Comparison of ENCODE assay signal across 25 cellular contexts in genomic region chr9:19473605-19474004, GRCh38.
"Had no signal": no experiment of that assay in that cellular context is flagged by ENCODE, and none has a peak within 500 bp of the region (broad histone marks: within the 10 kb centered on the region; RNA-seq: fewer than 3 reads in every experiment).

No MANE protein-coding gene starts in this region.

- H3K36me3 Mint-ChIP-seq: activated naive CD4-positive, alpha-beta T cell treated with anti-CD3 and anti-CD28 coated beads, Interleukin-2, amount 50 U/mL, for 24 hours; mesothelial cell of epicardium; WTC11 had no signal

- ATAC-seq: activated CD8-positive, alpha-beta T cell treated with anti-CD3 and anti-CD28 coated beads for 36 hours; gastroesophageal sphincter; heart right ventricle; left cardiac atrium; right cardiac atrium; WTC11 had no signal

- H3K27ac Mint-ChIP-seq: activated CD8-positive, alpha-beta T cell treated with anti-CD3 and anti-CD28 coated beads for 36 hours; activated naive CD4-positive, alpha-beta T cell treated with anti-CD3 and anti-CD28 coated beads, Interleukin-2, amount 50 U/mL, for 24 hours; mesothelial cell of epicardium; nephron progenitor cell; progenitor cell of endocrine pancreas; WTC11 had no signal

- H3K9me3 ChIP-seq: adrenal gland, colonic mucosa, gastroesophageal sphincter, heart right ventricle had no signal

- H3K4me3 Mint-ChIP-seq: activated CD8-positive, alpha-beta T cell treated with anti-CD3 and anti-CD28 coated beads for 36 hours; activated naive CD4-positive, alpha-beta T cell treated with anti-CD3 and anti-CD28 coated beads, Interleukin-2, amount 50 U/mL, for 24 hours; mesothelial cell of epicardium; nephron progenitor cell; WTC11 had no signal

- DNase-seq: activated CD4-positive, alpha-beta T cell treated with anti-CD3 and anti-CD28 coated beads for 4 hours; activated CD8-positive, alpha-beta memory T cell treated with anti-CD3 and anti-CD28 coated beads, Interleukin-2, amount 50 U/mL, for 4 hours; activated CD8-positive, alpha-beta T cell treated with anti-CD3 and anti-CD28 coated beads for 36 hours; activated effector memory CD4-positive, alpha-beta T cell treated with anti-CD3 and anti-CD28 coated beads, Interleukin-2, amount 50 U/mL, for 16 hours; activated T-cell treated with anti-CD3 and anti-CD28 coated beads, Interleukin-2, amount 50 U/mL, for 48 hours; adrenal gland; colonic mucosa; effector CD4-positive, alpha-beta T cell; heart right ventricle; left cardiac atrium; nephron progenitor cell; occipital lobe; right cardiac atrium; small intestine; stimulated activated CD4-positive, alpha-beta T cell treated with anti-CD3 and anti-CD28 coated beads, Interleukin-4, amount 100 ng/mL, for 4 hours; stimulated activated CD8-positive, alpha-beta memory T cell treated with anti-CD3 and anti-CD28 coated beads, Interleukin-4, amount 100 ng/mL, for 48 hours; stimulated activated naive CD4-positive, alpha-beta T cell treated with Interleukin-2 at 50 U/mL for 16 hours; T-helper 2 cell; trophoblast cell had no signal

- H3K27ac ChIP-seq: adrenal gland, colonic mucosa, gastroesophageal sphincter, heart right ventricle had no signal

- H3K9me3 Mint-ChIP-seq: activated CD8-positive, alpha-beta T cell treated with anti-CD3 and anti-CD28 coated beads for 36 hours; activated naive CD4-positive, alpha-beta T cell treated with anti-CD3 and anti-CD28 coated beads, Interleukin-2, amount 50 U/mL, for 24 hours; mesothelial cell of epicardium; nephron progenitor cell; WTC11 had no signal

- H3K27me3 Mint-ChIP-seq: activated naive CD4-positive, alpha-beta T cell treated with anti-CD3 and anti-CD28 coated beads, Interleukin-2, amount 50 U/mL, for 24 hours had no signal

- H3K4me3 ChIP-seq: adrenal gland, colonic mucosa, gastroesophageal sphincter, heart right ventricle, lung had no signal

- H3K4me1 ChIP-seq: colonic mucosa had no signal

- FAIRE-seq: small intestine had no signal

- H3K27me3 ChIP-seq: adrenal gland, colonic mucosa, heart right ventricle had no signal

- H3K36me3 ChIP-seq: adrenal gland, colonic mucosa, gastroesophageal sphincter, heart right ventricle had no signal
